ENCODE assay signal across 19 cellular contexts in the genomic region with DNA sequence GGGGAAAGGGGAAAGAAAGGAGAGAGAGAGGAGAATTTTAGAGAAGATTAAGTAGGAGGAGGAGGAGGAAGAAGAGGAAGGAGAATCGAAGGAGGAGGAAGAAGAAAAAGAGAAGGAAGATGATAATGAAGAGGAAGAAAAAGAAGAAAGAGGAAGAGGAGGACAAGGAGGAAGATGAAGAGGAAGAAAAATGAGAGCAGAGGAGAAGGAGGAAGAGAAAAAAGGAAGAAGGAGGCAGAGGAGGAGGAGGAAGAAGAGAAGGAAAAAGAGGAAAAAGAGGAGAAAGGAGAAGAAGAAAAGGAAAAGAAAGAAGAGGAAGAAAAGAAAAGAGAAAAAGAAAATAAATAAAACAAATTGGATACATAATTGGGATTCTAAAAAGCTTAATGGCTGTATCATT.
DNase-seq lines count a peak whose midpoint lies in the region; ATAC-seq and TF ChIP-seq lines count a peak whose summit lies in the region.
"Had no signal": no experiment of that assay in that cellular context is flagged by ENCODE, and none has a peak within 500 bp of the region (broad histone marks: within the 10 kb centered on the region; RNA-seq: fewer than 3 reads in every experiment).

No MANE protein-coding gene starts in this region.

- H3K27me3 ChIP-seq in left lung = no peaks in the 10 kb centered on the region
- H3K27me3 ChIP-seq: BE2C had no signal

- H3K4me1 Mint-ChIP-seq in stimulated activated naive CD8-positive, alpha-beta T cell treated with anti-CD3 and anti-CD28 coated beads, Interleukin-15, amount 100 ng/mL, for 72 hours = no peaks in the 10 kb centered on the region
- H3K4me1 Mint-ChIP-seq: CD14-positive monocyte; CD4-positive, alpha-beta memory T cell; CD4-positive, CD25-positive, alpha-beta regulatory T cell; CD8-positive, alpha-beta memory T cell had no signal

- no peak for ATAC-seq in stimulated activated naive CD8-positive, alpha-beta T cell treated with anti-CD3 and anti-CD28 coated beads, Interleukin-15, amount 100 ng/mL, for 72 hours
- ATAC-seq in stimulated activated naive CD8-positive, alpha-beta T cell treated with anti-CD3 and anti-CD28 coated beads, Interleukin-15, Interleukin-2, amounts not matched to agents 100 U/mL and 50 U/mL, for 24 hours = no peak
- no peak for ATAC-seq in left lung
- ATAC-seq: A549 had no signal

- TF ChIP-seq CTCF in HEK293 (tag by site-specific recombination; IDR thresholded peaks at IDR 0.05) = no peak
- TF ChIP-seq CTCF in left lung (IDR thresholded peaks at IDR 0.05) = no peak

- intact Hi-C loops in left lung (cut with DNase I) = no loop called here

- no peak overlapping the region for H3K4me3 Mint-ChIP-seq in stimulated activated naive CD8-positive, alpha-beta T cell treated with anti-CD3 and anti-CD28 coated beads, Interleukin-15, amount 100 ng/mL, for 72 hours
- H3K4me3 Mint-ChIP-seq: CD14-positive monocyte; CD4-positive, alpha-beta memory T cell; CD4-positive, CD25-positive, alpha-beta regulatory T cell; CD8-positive, alpha-beta memory T cell had no signal

- H3K27ac ChIP-seq in HEK293 (ENCODE audit: extremely low read depth, low read depth, low read length) (no peak overlapping the region), left lung (no peak overlapping the region)
- H3K27ac ChIP-seq: 22Rv1, A549, BLaER1 had no signal

- CTCF ChIA-PET in HEK293 (lab: Yijun Ruan, JAX) = no interaction called here

- no peak for DNase-seq in stimulated activated naive CD8-positive, alpha-beta T cell treated with anti-CD3 and anti-CD28 coated beads, Interleukin-15, amount 100 ng/mL, for 72 hours
- DNase-seq in stimulated activated naive CD8-positive, alpha-beta T cell treated with anti-CD3 and anti-CD28 coated beads, Interleukin-15, Interleukin-2, amounts not matched to agents 100 U/mL and 50 U/mL, for 24 hours = no peak
- no peak for DNase-seq in left lung
- DNase-seq in glomerular visceral epithelial cell (ENCODE audit: extremely low spot score) = no peak
- DNase-seq: AML-193; BE2C; C1 segment of cervical spinal cord; Calu3; CD4-positive, alpha-beta memory T cell; CD4-positive, CD25-positive, alpha-beta regulatory T cell; CD8-positive, alpha-beta memory T cell; COR-L47; DMS79 treated with DMSO at 0.1 percent for 48 hours; GF-D8 had no signal

- H3K27me3 Mint-ChIP-seq in stimulated activated naive CD8-positive, alpha-beta T cell treated with anti-CD3 and anti-CD28 coated beads, Interleukin-15, amount 100 ng/mL, for 72 hours = peaks cover 16% of the 10 kb centered on the region

- POLR2A ChIA-PET in HEK293 (lab: Yijun Ruan, JAX) = no interaction called here

- H3K4me1 ChIP-seq in HEK293 (ENCODE audit: control insufficient read depth, insufficient read depth, low read length) = no peaks in the 10 kb centered on the region
- H3K4me1 ChIP-seq in left lung = no peaks in the 10 kb centered on the region
- H3K4me1 ChIP-seq: A549, BE2C, BLaER1 had no signal

- H3K4me3 ChIP-seq in HEK293 (ENCODE audit: low read depth, low read length) = no peak overlapping the region
- no peak overlapping the region for H3K4me3 ChIP-seq in left lung
- H3K4me3 ChIP-seq: A549, BLaER1 had no signal

- H3K9me3 ChIP-seq in HEK293 (ENCODE audit: control insufficient read depth, insufficient read depth, low read depth, low read length) (no peaks in the 10 kb centered on the region), left lung (no peaks in the 10 kb centered on the region)
- H3K9me3 ChIP-seq: A549, BE2C, BLaER1 had no signal

- H3K36me3 ChIP-seq in HEK293 (ENCODE audit: control insufficient read depth in 2 of 2, insufficient read depth in 1 of 2, low read length in 2 of 2) = no peaks in the 10 kb centered on the region
- H3K36me3 ChIP-seq in left lung = no peaks in the 10 kb centered on the region
- H3K36me3 ChIP-seq: BE2C, BLaER1 had no signal

- H3K9me3 Mint-ChIP-seq in stimulated activated naive CD8-positive, alpha-beta T cell treated with anti-CD3 and anti-CD28 coated beads, Interleukin-15, amount 100 ng/mL, for 72 hours = no peaks in the 10 kb centered on the region
- H3K9me3 Mint-ChIP-seq: CD8-positive, alpha-beta memory T cell had no signal

- H3K27ac Mint-ChIP-seq in stimulated activated naive CD8-positive, alpha-beta T cell treated with anti-CD3 and anti-CD28 coated beads, Interleukin-15, amount 100 ng/mL, for 72 hours = peak overlapping the region; percentile 8 to 53
- H3K27ac Mint-ChIP-seq: CD4-positive, alpha-beta memory T cell; CD4-positive, CD25-positive, alpha-beta regulatory T cell; CD8-positive, alpha-beta memory T cell had no signal

TF ChIP-seq in HEK293, 187 proteins besides CTCF, POLR2A, EP300 and RAD21:
- TF ChIP-seq, protein P1, sequence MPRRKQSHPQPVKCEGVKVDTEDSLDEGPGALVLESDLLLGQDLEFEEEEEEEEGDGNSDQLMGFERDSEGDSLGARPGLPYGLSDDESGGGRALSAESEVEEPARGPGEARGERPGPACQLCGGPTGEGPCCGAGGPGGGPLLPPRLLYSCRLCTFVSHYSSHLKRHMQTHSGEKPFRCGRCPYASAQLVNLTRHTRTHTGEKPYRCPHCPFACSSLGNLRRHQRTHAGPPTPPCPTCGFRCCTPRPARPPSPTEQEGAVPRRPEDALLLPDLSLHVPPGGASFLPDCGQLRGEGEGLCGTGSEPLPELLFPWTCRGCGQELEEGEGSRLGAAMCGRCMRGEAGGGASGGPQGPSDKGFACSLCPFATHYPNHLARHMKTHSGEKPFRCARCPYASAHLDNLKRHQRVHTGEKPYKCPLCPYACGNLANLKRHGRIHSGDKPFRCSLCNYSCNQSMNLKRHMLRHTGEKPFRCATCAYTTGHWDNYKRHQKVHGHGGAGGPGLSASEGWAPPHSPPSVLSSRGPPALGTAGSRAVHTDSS (tag by site-specific recombination; IDR thresholded peaks at IDR 0.05) = peak; percentile 49; the same call in 1 of the 2 replicates
- no peak for TF ChIP-seq ZNF23 (tag by site-specific recombination; IDR thresholded peaks at IDR 0.05; ENCODE audit: borderline replicate concordance)
- no peak for TF ChIP-seq YY2 (tag by site-specific recombination; IDR thresholded peaks at IDR 0.05)
